Comparison of ENCODE assay signal across 8 cellular contexts in the genomic region with DNA sequence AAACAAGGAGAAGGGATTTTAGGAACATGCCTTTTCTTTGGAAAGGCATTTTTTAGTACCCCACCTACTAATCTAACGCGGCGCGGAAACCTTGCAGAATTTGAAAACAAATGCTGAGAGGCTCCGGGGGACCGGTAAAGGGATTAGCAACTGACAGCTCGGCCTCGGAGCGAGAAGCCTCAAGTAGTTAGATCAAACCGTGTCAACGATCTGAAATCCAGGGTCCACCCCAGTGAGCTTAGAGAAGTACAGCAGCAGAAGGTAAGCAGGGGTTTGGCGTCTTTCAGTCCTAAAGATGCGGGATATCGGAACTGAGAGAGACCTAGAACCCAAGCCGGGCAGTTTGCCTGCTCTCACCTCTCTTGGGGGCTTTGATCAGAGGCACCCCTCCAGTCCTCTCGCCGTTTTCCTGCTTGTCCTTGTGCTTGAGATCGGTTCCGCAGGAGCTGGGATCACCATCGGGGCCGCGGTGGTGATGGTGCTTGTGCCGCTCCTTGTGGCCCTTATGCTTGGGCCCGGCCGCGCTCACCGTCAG. TPM values are rescaled to one million over a fixed set of nuclear protein-coding genes. Genes with fewer than 3 reads are reported as not detected.
DNase-seq lines count a peak whose midpoint lies in the region; ATAC-seq, FAIRE-seq and TF ChIP-seq lines count a peak whose summit lies in the region.

No MANE protein-coding gene starts in this region.

- TF ChIP-seq POLR2A in K562 (conservative IDR thresholded peaks at IDR 0.05) (no peak), spleen (IDR thresholded peaks at IDR 0.05) (no peak)

- H3K9ac ChIP-seq in K562 (ENCODE audit: insufficient read depth in 1 of 2, low read depth in 2 of 2, low read length in 2 of 2) = peak overlapping the region; percentile 93 to 97

- H3K9me1 ChIP-seq in K562 (ENCODE audit: control insufficient read depth, insufficient read depth, low read length) = no peaks in the 10 kb centered on the region

- intact Hi-C loops in PC-9 (cut with micrococcal nuclease; ENCODE audit: unreplicated experiment) = no loop called here
- intact Hi-C loops in K562 (cut with micrococcal nuclease) = loop anchor here (5.0 kb wide), 1 partner anchor 134 kb away; no protein-coding TSS in a partner anchor
- intact Hi-C loops in spleen (cut with DNase I; ENCODE audit: low total_unique reads) = loop anchor here (10.0 kb wide), 1 partner anchor 47 kb away; no protein-coding TSS in a partner anchor

- peak; percentile 40 for FAIRE-seq in K562 (lab: Jason Lieb, UNC)

- ATAC-seq in HG02840 (IDR thresholded peaks at IDR 0.05; ENCODE audit: low FRiP score, unreplicated experiment) (peak; percentile 26), K562 (peak; percentile 68), GM18861 (IDR thresholded peaks at IDR 0.05; ENCODE audit: unreplicated experiment) (no peak)

- H3K4me3 ChIP-seq in PC-9 = peak overlapping the region; percentile 72
- H3K4me3 ChIP-seq in K562 = peak overlapping the region; percentile 92
- peak overlapping the region; percentile 66 to 95 (median 76) for H3K4me3 ChIP-seq in spleen

- H3K9me2 ChIP-seq in PC-9 (ENCODE audit: insufficient read depth) = no peaks in the 10 kb centered on the region

- 0 out of 2 replicates have a peak overlapping the region, but pooled peaks have one; percentile 9 for H3K27ac ChIP-seq in PC-9
- H3K27ac ChIP-seq in K562 (ENCODE audit: extremely low read depth, low read depth, low read length) = peak overlapping the region; percentile 86
- peak overlapping the region; percentile 94 to 98 (median 96) for H3K27ac ChIP-seq in spleen

- no peaks in the 10 kb centered on the region for H3K9me3 ChIP-seq in PC-9 (ENCODE audit: insufficient read depth, low read depth)
- no peaks in the 10 kb centered on the region; the same call in 1 of the 2 replicates for H3K9me3 ChIP-seq in K562 (replicated peaks; ENCODE audit: control insufficient read depth, insufficient read depth, low read depth, low read length)
- no peaks in the 10 kb centered on the region for H3K9me3 ChIP-seq in spleen

- no peak for TF ChIP-seq EP300 in K562 (IDR thresholded peaks at IDR 0.05; ENCODE audit: low read length)

- peaks cover 55% of the 10 kb centered on the region for H3K79me2 ChIP-seq in PC-9 (ENCODE audit: low read depth)
- peaks cover 57% of the 10 kb centered on the region for H3K79me2 ChIP-seq in K562 (ENCODE audit: control insufficient read depth, insufficient read depth, low read length)

- no peak for TF ChIP-seq RAD21 in K562 (CRISPR knock-in tag; conservative IDR thresholded peaks at IDR 0.05 in 1 of 2, IDR thresholded peaks at IDR 0.05 in 1 of 2)

- TF ChIP-seq CTCF in PC-9 (conservative IDR thresholded peaks at IDR 0.05) = no peak
- no peak for TF ChIP-seq CTCF in K562 (IDR thresholded peaks at IDR 0.05 in 2 of 3, conservative IDR thresholded peaks at IDR 0.05 in 1 of 3; ENCODE audit: insufficient read depth in 2 of 3, low read depth in 1 of 3, low read length in 3 of 3)
- no peak for TF ChIP-seq CTCF in spleen (IDR thresholded peaks at IDR 0.05 in 8 of 11, conservative IDR thresholded peaks at IDR 0.05 in 3 of 11)

- H3F3A ChIP-seq in PC-9 (ENCODE audit: insufficient read depth, low read depth) = peaks cover 3% of the 10 kb centered on the region; the same call in 1 of the 2 replicates

- CTCF ChIA-PET in PC-9 (lab: Charles Lee) = no interaction called here
- CTCF ChIA-PET in K562 (lab: Yijun Ruan, JAX; ENCODE audit: low intra/inter-chr PET ratio) = no interaction called here

- H4K20me1 ChIP-seq in PC-9 (ENCODE audit: insufficient read depth) = peaks cover 4% of the 10 kb centered on the region
- H4K20me1 ChIP-seq in K562 (replicated peaks; ENCODE audit: control insufficient read depth, insufficient read depth, low read length) = peaks cover 12% of the 10 kb centered on the region; the same call in 1 of the 2 replicates

- DNase-seq in SIG-M5 treated with dmso at 0.1 percent for 504 hours (lab: John Stamatoyannopoulos, UW; ENCODE audit: unreplicated experiment) (peak; percentile 69), SIG-M5 (lab: John Stamatoyannopoulos, UW) (no peak), PC-9 (no peak), K562 (ENCODE audit: extremely low read depth in 1 of 4, low spot score in 3 of 4) (peak; percentile 24 to 68 (median 38)), iPS-NIHi7 (ENCODE audit: extremely low spot score) (peak; percentile 43), spleen (peak; percentile 77)

- WGBS in K562 (ENCODE audit: insufficient coverage, low coverage, missing lambda C conversion rate) = under 1% methylated on average over 23 of the region's 27 CpGs
- 0 to 1% (median 0%) methylated on average over 26 to 27 of the region's 27 CpGs for WGBS in spleen, 5 donors

- H3K36me3 ChIP-seq in PC-9 (ENCODE audit: low read depth) (peaks cover 5% of the 10 kb centered on the region; the same call in 1 of the 2 replicates), K562 (ENCODE audit: control insufficient read depth, insufficient read depth, low read length) (peaks cover 9% of the 10 kb centered on the region; the same call in 2 of the 3 replicates), spleen (peaks cover 0 to 20% (median 5%) of the 10 kb centered on the region in 6 donors)

- H3K4me2 ChIP-seq in PC-9 (peak overlapping the region; percentile 78), K562 (ENCODE audit: insufficient read depth, low read length) (peak overlapping the region; percentile 97)

- H2AFZ ChIP-seq in PC-9 (peak overlapping the region; percentile 85), K562 (ENCODE audit: low read depth, low read length) (peak overlapping the region; percentile 82)

- POLR2A ChIA-PET in PC-9 (lab: Charles Lee; ENCODE audit: unreplicated experiment) (no interaction called here), K562 (lab: Yijun Ruan, JAX) (interaction anchor here (0.6 to 2.1 kb wide), 14 partner anchors 8 to 875 kb away, joined by 3 to 11 read pairs (median 3); a partner anchor contains a TSS)

- BruUV-seq in PC-9 (replicated peaks; lab: Mats Ljungman, UMichigan) (TSS peak; percentile 36), K562 (replicated peaks; lab: Mats Ljungman, UMichigan) (no TSS peak)

- in situ Hi-C loops in K562 (cut with MboI) = no loop called here

- H3K4me1 ChIP-seq in PC-9 (replicated peaks; ENCODE audit: insufficient read depth) (peaks cover 32% of the 10 kb centered on the region), K562 (replicated peaks in 1 of 2; ENCODE audit: control insufficient read depth in 2 of 2, insufficient read depth in 2 of 2, low read length in 2 of 2) (peaks cover 10% of the 10 kb centered on the region in 2 experiments; a peak in 4 of 5 replicates), spleen (peaks cover 21 to 57% (median 47%) of the 10 kb centered on the region in 6 donors)

- H3K27me3 ChIP-seq in PC-9 (ENCODE audit: insufficient read depth, low read depth) (no peaks in the 10 kb centered on the region), K562 (ENCODE audit: control insufficient read depth in 2 of 2, insufficient read depth in 2 of 2, low read length in 2 of 2) (no peaks in the 10 kb centered on the region), spleen (replicated peaks in 1 of 7) (no peaks in the 10 kb centered on the region)

TF ChIP-seq in K562, 482 proteins besides CTCF, POLR2A, EP300 and RAD21 (continues in another document):
- TF ChIP-seq ZNF77 (CRISPR knock-in tag; IDR thresholded peaks at IDR 0.05) = no peak
- TF ChIP-seq KLF1 (tag; IDR thresholded peaks at IDR 0.05) = no peak
- no peak for TF ChIP-seq ZEB2 (IDR thresholded peaks at IDR 0.05)

RNA-seq across cellular contexts. Expression of a gene that starts 0.9 kb away (rescaled TPM):
- total RNA-seq in PC-9 (2021) = 11.3 and 12.3 TPM in 2 replicates
- 20.7 and 44.4 TPM in 2 replicates for total RNA-seq in K562 (2011; cell fraction: chromatin; rRNA removed; ENCODE audit: low replicate concordance)
- 13.0 and 14.0 TPM in 2 replicates for total RNA-seq in K562 (2011; cell fraction: nucleolus; rRNA removed)
- 15.7 and 19.8 TPM in 2 replicates for total RNA-seq in K562 (2011; cell fraction: nucleoplasm; rRNA removed)
- 12.6 and 13.7 TPM in 2 replicates for total RNA-seq in K562 (2014; rRNA removed)
- 15.4 and 17.2 TPM in 2 replicates for total RNA-seq in K562 (2014; rRNA removed; fragmentation: Illumina TruSeq; extraction: Trizol)
- total RNA-seq in K562 (2015; rRNA removed; fragmentation: Illumina TruSeq; extraction: Trizol) = 17.2 and 18.2 TPM in 2 replicates
- 17.6 and 20.3 TPM in 2 replicates for total RNA-seq in K562 (2021)
- 20.7 and 24.3 TPM in 2 replicates for polyA plus RNA-seq in K562 (2011; rRNA removed)
- 8.9 and 9.2 TPM in 2 replicates for polyA plus RNA-seq in K562 (2011; cell fraction: cytosol; rRNA removed)
- polyA plus RNA-seq in K562 (2011; cell fraction: nucleus; rRNA removed) = 13.6 and 25.6 TPM in 2 replicates
- 9.9 and 11.2 TPM in 2 replicates for polyA plus RNA-seq in K562 (2012)
- polyA plus RNA-seq in K562 (2014; fragmentation: Illumina TruSeq; extraction: Trizol) = 12.2 and 12.6 TPM in 2 replicates
- 10 to 100 TPM in 1 of 2 experiments, 1 to 10 TPM in 1; 4.5 to 13.0 TPM for polyA plus RNA-seq in K562 (2014; fragmentation: Nextera tagmentation; extraction: Ambion mirVana)
- 7.2 and 10.2 TPM in 2 replicates for polyA plus RNA-seq in K562 (2014; rRNA removed)
- polyA minus RNA-seq in K562 (2011; rRNA and poly(A)+ RNA removed) = 149 and 167 TPM in 2 replicates
- 21.8 and 29.6 TPM in 2 replicates for polyA minus RNA-seq in K562 (2011; cell fraction: cytosol; rRNA and poly(A)+ RNA removed)
- polyA minus RNA-seq in K562 (2011; cell fraction: nucleus; rRNA and poly(A)+ RNA removed) = 16.6 and 29.9 TPM in 2 replicates
- total RNA-seq in spleen = 10 to 100 TPM; 24.2 to 34.0 (median 29.1) TPM
- polyA plus RNA-seq in spleen = 1 to 10 TPM; 5.4 to 7.0 (median 6.0) TPM

RNA-seq across cellular contexts. Expression of a gene that starts 52.1 kb away (rescaled TPM):
- total RNA-seq in PC-9 (2021) (46.2 and 61.2 TPM in 2 replicates), K562 (2014; rRNA removed) (20.4 and 20.6 TPM in 2 replicates), K562 (2014; rRNA removed; fragmentation: Illumina TruSeq; extraction: Trizol) (28.8 and 32.0 TPM in 2 replicates), K562 (2015; rRNA removed; fragmentation: Illumina TruSeq; extraction: Trizol) (34.4 and 36.2 TPM in 2 replicates), K562 (2021) (26.9 and 28.8 TPM in 2 replicates), spleen (10 to 100 TPM; 18.3 to 47.6 (median 25.9) TPM)
- 44.6 and 91.3 TPM in 2 replicates for total RNA-seq in K562 (2011; cell fraction: chromatin; rRNA removed; ENCODE audit: low replicate concordance)
- 26.8 and 37.5 TPM in 2 replicates for total RNA-seq in K562 (2011; cell fraction: nucleolus; rRNA removed)
- total RNA-seq in K562 (2011; cell fraction: nucleoplasm; rRNA removed) = 55.9 and 69.6 TPM in 2 replicates
- polyA plus RNA-seq in K562 (2011; rRNA removed) (14.7 and 23.0 TPM in 2 replicates), K562 (2014; fragmentation: Illumina TruSeq; extraction: Trizol) (20.7 and 22.5 TPM in 2 replicates), K562 (2014; fragmentation: Nextera tagmentation; extraction: Ambion mirVana) (10 to 100 TPM in 1 of 2 experiments, 1 to 10 TPM in 1; 8.4 to 10.8 TPM), K562 (2014; rRNA removed) (20.9 and 23.8 TPM in 2 replicates), spleen (1 to 10 TPM; 5.6 to 9.0 (median 7.4) TPM)
- 9.9 and 11.3 TPM in 2 replicates for polyA plus RNA-seq in K562 (2011; cell fraction: cytosol; rRNA removed)
- 12.9 and 14.7 TPM in 2 replicates for polyA plus RNA-seq in K562 (2011; cell fraction: nucleus; rRNA removed)
- 22.7 and 25.8 TPM in 2 replicates for polyA plus RNA-seq in K562 (2012)
- polyA minus RNA-seq in K562 (2011; rRNA and poly(A)+ RNA removed) = 23.9 and 29.9 TPM in 2 replicates
- polyA minus RNA-seq in K562 (2011; cell fraction: cytosol; rRNA and poly(A)+ RNA removed) = 11.5 and 15.3 TPM in 2 replicates
- polyA minus RNA-seq in K562 (2011; cell fraction: nucleus; rRNA and poly(A)+ RNA removed) = 25.3 and 30.5 TPM in 2 replicates

Comparison
In these comparisons a context has a peak if more than half of its experiments do, and no peak if none do; other contexts are left out.
1. DNase-seq: peak in SIG-M5 treated with dmso at 0.1 percent for 504 hours (single experiment), K562 (4 of 4), iPS-NIHi7 (single experiment) and spleen (single experiment); none in SIG-M5 (single experiment) and PC-9 (0 of 2).
2. H3K27ac ChIP-seq: peak in every context shown above with its lines; median percentile 96 in spleen; 86 in K562; 9 in PC-9.
3. Peak in every context shown above with its lines, with median percentiles within 50 percentile points of each other: H3K4me3 ChIP-seq.